11 cellular contexts compared by ENCODE assay signal in the genomic region with DNA sequence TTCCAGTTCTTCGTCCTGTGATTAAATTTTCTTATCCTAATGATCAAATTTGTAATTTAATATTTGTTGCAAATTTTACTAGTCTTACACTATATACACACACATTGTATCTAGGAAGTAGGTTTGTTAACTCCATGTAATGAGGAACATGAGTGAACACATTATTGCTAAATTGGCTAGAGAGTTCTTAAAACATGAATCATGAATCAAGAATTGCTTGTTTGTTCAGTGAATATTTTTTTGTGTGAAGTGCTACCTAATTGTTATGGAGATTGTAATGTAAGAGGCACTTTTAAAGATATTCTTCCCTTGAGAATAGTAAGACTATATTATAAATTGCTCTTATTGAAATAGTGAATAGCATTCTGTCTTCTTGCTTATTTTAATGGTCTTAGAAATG. TPM values are rescaled to one million over a fixed set of nuclear protein-coding genes. Genes with fewer than 3 reads are reported as not detected.
A peak's percentile ranks its signal among the peaks of the same experiment; 100 is the strongest.
DNase-seq lines count a peak whose midpoint lies in the region; ATAC-seq and TF ChIP-seq lines count a peak whose summit lies in the region.
"Had no signal": no experiment of that assay in that cellular context is flagged by ENCODE, and none has a peak within 500 bp of the region (broad histone marks: within the 10 kb centered on the region; RNA-seq: fewer than 3 reads in every experiment).

No MANE protein-coding gene starts in this region.

- no peak for TF ChIP-seq CTCF in esophagus squamous epithelium (IDR thresholded peaks at IDR 0.05)
- TF ChIP-seq CTCF in adrenal gland (IDR thresholded peaks at IDR 0.05) = no peak
- TF ChIP-seq CTCF in brain microvascular endothelial cell (IDR thresholded peaks at IDR 0.05; ENCODE audit: low read depth, low read length, missing control alignments) = no peak

- DNase-seq in NCI-H2107 treated with DMSO at 0.1 percent for 48 hours (lab: John Stamatoyannopoulos, UW; ENCODE audit: unreplicated experiment) = peak; percentile 79
- no peak for DNase-seq in NCI-H2107 (lab: John Stamatoyannopoulos, UW)
- DNase-seq in NCI-H446 treated with DMSO at 0.1 percent for 48 hours (lab: John Stamatoyannopoulos, UW) = peak; percentile 36
- no peak for DNase-seq in esophagus squamous epithelium (lab: John Stamatoyannopoulos, UW)
- no peak for DNase-seq in adrenal gland
- no peak for DNase-seq in brain microvascular endothelial cell
- DNase-seq: activated CD4-positive, alpha-beta T cell treated with anti-CD3 and anti-CD28 coated beads, Interleukin-2, amount 10 ng/mL, durations not matched to agents 7 days and 5 days had no signal

- no peaks in the 10 kb centered on the region for H3K27me3 ChIP-seq in esophagus squamous epithelium
- no peaks in the 10 kb centered on the region for H3K27me3 ChIP-seq in adrenal gland
- H3K27me3 ChIP-seq in brain microvascular endothelial cell (replicated peaks) = no peaks in the 10 kb centered on the region
- H3K27me3 ChIP-seq: tibial nerve had no signal

- H3K36me3 ChIP-seq in esophagus squamous epithelium (no peaks in the 10 kb centered on the region), adrenal gland (replicated peaks in 1 of 2) (no peaks in the 10 kb centered on the region), brain microvascular endothelial cell (replicated peaks) (no peaks in the 10 kb centered on the region)
- H3K36me3 ChIP-seq: tibial nerve had no signal

- H3K4me1 ChIP-seq in esophagus squamous epithelium (peaks cover 7 to 80% (median 18%) of the 10 kb centered on the region in 3 donors), adrenal gland (replicated peaks in 1 of 2) (peaks cover 0 to 5% of the 10 kb centered on the region in 2 donors)

- H3K4me3 ChIP-seq in esophagus squamous epithelium (no peak overlapping the region), adrenal gland (no peak overlapping the region), brain microvascular endothelial cell (ENCODE audit: low read depth, low read length) (no peak overlapping the region)
- H3K4me3 ChIP-seq: tibial nerve had no signal

- WGBS in esophagus squamous epithelium, 2 donors = 37 to 48% methylated on average over 1 of the region's 1 CpG
- WGBS in adrenal gland, 4 donors = 89 to 94% (median 90%) methylated on average over 1 of the region's 1 CpG

- no peak for TF ChIP-seq POLR2A in esophagus squamous epithelium (IDR thresholded peaks at IDR 0.05)
- no peak for TF ChIP-seq POLR2A in adrenal gland (IDR thresholded peaks at IDR 0.05)

- H3K9me3 ChIP-seq in esophagus squamous epithelium (no peaks in the 10 kb centered on the region), adrenal gland (replicated peaks in 1 of 3) (no peaks in the 10 kb centered on the region)
- H3K9me3 ChIP-seq: tibial nerve had no signal

- no peak for ATAC-seq in GM19467 (IDR thresholded peaks at IDR 0.05; ENCODE audit: unreplicated experiment)
- ATAC-seq: Panc1 had no signal

- intact Hi-C loops in esophagus squamous epithelium (cut with DNase I) (no loop called here), adrenal gland (cut with DNase I) (no loop called here)

- in situ Hi-C loops in brain microvascular endothelial cell (cut with HindIII; ENCODE audit: low pct_ligation_motif_present, low sequenced_read_pairs) = no loop called here

- H3K27ac ChIP-seq in esophagus squamous epithelium (peak overlapping the region; percentile 47 to 95 (median 72)), temporal lobe (ENCODE audit: low read depth, low read length) (peak overlapping the region; percentile 44), adrenal gland (no peak overlapping the region), brain microvascular endothelial cell (no peak overlapping the region)

RNA-seq across cellular contexts. Expression of gene GPSM2, which starts 4.6 kb away (rescaled TPM):
- total RNA-seq in esophagus squamous epithelium = 10 to 100 TPM; 57.3 to 89.6 (median 82.1) TPM
- 52.6 TPM for total RNA-seq in temporal lobe
- 10 to 100 TPM in 3 of 8 donors, 1 to 10 TPM in 5; 1.9 to 22.9 (median 6.9) TPM for total RNA-seq in adrenal gland
- polyA plus RNA-seq in adrenal gland = 1 to 10 TPM; 1.4 to 4.3 (median 3.7) TPM

RNA-seq across cellular contexts. Expression of gene AKNAD1, which starts 24.5 kb away (rescaled TPM):
- total RNA-seq in esophagus squamous epithelium = 1 to 10 TPM in 2 of 4 donors, under 1 TPM in 1, not detected in 1; 0.09 to 4.8 (median 2.6) TPM
- 3.0 TPM for total RNA-seq in temporal lobe
- 1 to 10 TPM in 4 of 8 donors, under 1 TPM in 2, not detected in 2; 0.46 to 2.6 (median 1.3) TPM for total RNA-seq in adrenal gland
- polyA plus RNA-seq in adrenal gland = 1 to 10 TPM in 2 of 3 donors, under 1 TPM in 1; 0.35 to 8.5 (median 3.3) TPM
- total RNA-seq: activated CD4-positive, alpha-beta T cell treated with anti-CD3 and anti-CD28 coated beads, Interleukin-2, amount 10 ng/mL, durations not matched to agents 7 days and 5 days had no signal

Comparison
In these comparisons a context has a peak if more than half of its experiments do, and no peak if none do; other contexts are left out.
1. DNase-seq: peak in NCI-H2107 treated with DMSO at 0.1 percent for 48 hours (single experiment) and NCI-H446 treated with DMSO at 0.1 percent for 48 hours (single experiment); none in NCI-H2107 (single experiment), esophagus squamous epithelium (single experiment), adrenal gland (0 of 7) and brain microvascular endothelial cell (single experiment).
2. H3K27ac ChIP-seq: peak in esophagus squamous epithelium (4 of 4) and temporal lobe (single experiment); none in adrenal gland (0 of 5) and brain microvascular endothelial cell (single experiment).